Comparison of ENCODE assay signal across 28 cellular contexts in the genomic region with DNA sequence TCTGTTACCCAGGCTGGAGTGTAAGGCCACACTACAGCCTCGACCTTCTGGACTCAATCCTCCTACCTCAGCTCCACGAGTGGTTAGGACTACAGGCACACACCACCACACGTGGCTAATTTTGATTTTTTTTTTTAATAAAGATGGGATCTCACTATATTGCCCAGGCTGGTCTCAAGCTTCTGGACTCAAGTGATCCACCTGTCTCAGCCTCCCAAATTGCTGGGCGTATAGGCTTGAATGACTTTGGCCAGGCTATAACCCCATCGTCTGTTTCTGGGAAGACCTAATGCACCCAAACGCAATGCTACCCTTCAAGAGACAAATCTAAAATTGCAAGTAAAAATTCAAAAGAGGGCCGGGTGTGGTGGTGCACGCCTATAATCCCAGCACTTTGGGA.
"Had no signal": no experiment of that assay in that cellular context is flagged by ENCODE, and none has a peak within 500 bp of the region (broad histone marks: within the 10 kb centered on the region; RNA-seq: fewer than 3 reads in every experiment).

No MANE protein-coding gene starts in this region.

- H3K4me3 ChIP-seq: esophagus squamous epithelium, gastrocnemius medialis, heart right ventricle, left lung, lower lobe of right lung, mucosa of descending colon had no signal

- H3K9me3 Mint-ChIP-seq: dendritic cell treated with granulocyte-macrophage colony-stimulating factor and Interleukin-4, amounts not matched to agents 40 ng/mL and 50 ng/mL, for 4 days; effector memory CD8-positive, alpha-beta T cell; endodermal cell; mesothelial cell of epicardium; naive B cell had no signal

- DNase-seq: cortex of kidney; effector CD8-positive, alpha-beta T cell; effector memory CD8-positive, alpha-beta T cell; endodermal cell; erythroblast; esophagus squamous epithelium; foreskin fibroblast; foreskin melanocyte; gastrocnemius medialis; glutamatergic neuron; head of caudate nucleus; heart right ventricle; hippocampal formation; left cardiac atrium; left lung; left ventricle myocardium superior; lower lobe of right lung; mesenchymal stem cell; mucosa of descending colon; naive B cell had no signal

- FAIRE-seq: colon, endometrium, islet of Langerhans, keratinocyte had no signal

- ATAC-seq: effector memory CD8-positive, alpha-beta T cell; esophagus mucosa; gastrocnemius medialis; heart right ventricle; left cardiac atrium; left lung; left ventricle myocardium superior; lower lobe of right lung; mucosa of descending colon had no signal

- H3K4me3 Mint-ChIP-seq: dendritic cell treated with granulocyte-macrophage colony-stimulating factor and Interleukin-4, amounts not matched to agents 40 ng/mL and 50 ng/mL, for 4 days; effector memory CD8-positive, alpha-beta T cell; endodermal cell; mesothelial cell of epicardium had no signal

- H3K4me1 Mint-ChIP-seq: endodermal cell, mesothelial cell of epicardium had no signal

- H3K27ac Mint-ChIP-seq: dendritic cell treated with granulocyte-macrophage colony-stimulating factor and Interleukin-4, amounts not matched to agents 40 ng/mL and 50 ng/mL, for 4 days; effector memory CD8-positive, alpha-beta T cell; endodermal cell; mesothelial cell of epicardium; naive B cell had no signal

- H3K27me3 Mint-ChIP-seq: dendritic cell treated with granulocyte-macrophage colony-stimulating factor and Interleukin-4, amounts not matched to agents 40 ng/mL and 50 ng/mL, for 4 days; effector memory CD8-positive, alpha-beta T cell; naive B cell had no signal

- H3K27ac ChIP-seq: epithelial cell of prostate, esophagus squamous epithelium, gastrocnemius medialis, heart right ventricle, left lung, lower lobe of right lung had no signal
